17 cellular contexts compared by ENCODE assay signal in the genomic region with DNA sequence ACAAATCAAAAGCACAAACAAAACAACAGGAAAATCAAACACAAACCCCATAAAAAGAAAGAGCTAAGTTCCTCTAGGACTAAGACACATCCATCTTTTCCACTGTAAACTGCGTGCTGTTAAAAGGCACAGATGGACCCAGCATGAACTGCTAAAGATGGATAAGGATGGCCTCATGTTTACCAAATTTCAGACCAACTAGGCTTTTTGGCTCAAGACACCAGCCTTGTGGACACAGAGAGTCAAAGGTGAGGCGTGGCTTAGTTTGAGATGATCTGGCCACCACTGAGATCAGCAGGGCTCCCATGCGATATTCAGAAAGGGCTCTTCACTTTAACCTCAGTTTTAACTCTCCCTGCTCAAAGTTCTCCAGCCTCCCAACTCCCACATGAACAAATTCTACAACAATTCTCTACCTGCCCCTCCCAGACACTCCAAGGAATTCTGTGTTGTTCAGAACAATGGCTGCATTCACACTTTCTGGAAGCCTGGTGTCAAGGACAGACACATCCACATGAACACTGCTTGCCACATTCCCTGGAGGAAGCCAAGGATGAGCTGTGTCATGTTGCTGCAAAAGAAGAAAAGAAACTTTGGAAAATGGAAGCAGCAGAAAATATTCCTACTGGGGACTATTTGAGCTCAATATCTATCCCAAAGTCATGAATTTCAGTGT.
A peak's percentile ranks its signal among the peaks of the same experiment; 100 is the strongest.
DNase-seq lines count a peak whose midpoint lies in the region; ATAC-seq and TF ChIP-seq lines count a peak whose summit lies in the region.
"Had no signal": no experiment of that assay in that cellular context is flagged by ENCODE, and none has a peak within 500 bp of the region (broad histone marks: within the 10 kb centered on the region; RNA-seq: fewer than 3 reads in every experiment).

No MANE protein-coding gene starts in this region.

- no peak overlapping the region for H2BK12ac ChIP-seq in neuronal stem cell (ENCODE audit: low read length)

- no peaks in the 10 kb centered on the region for H3K4me1 ChIP-seq in breast epithelium
- peaks cover 2 to 4% of the 10 kb centered on the region in 2 donors for H3K4me1 ChIP-seq in neuronal stem cell (ENCODE audit: control insufficient read depth in 2 of 2, insufficient read depth in 1 of 2, low read depth in 1 of 2, low read length in 2 of 2)

- H3K4me3 Mint-ChIP-seq in MCF 10A (ENCODE audit: unreplicated experiment), result no peak overlapping the region
- H3K4me3 Mint-ChIP-seq in naive thymus-derived CD8-positive, alpha-beta T cell, result no peak overlapping the region
- H3K4me3 Mint-ChIP-seq: B cell; CD4-positive, alpha-beta memory T cell; H9 had no signal

- H3K27ac ChIP-seq in breast epithelium (peak overlapping the region; percentile 62 to 68), neuronal stem cell (replicated peaks; ENCODE audit: low read length) (no peak overlapping the region)
- H3K27ac ChIP-seq: 22Rv1 had no signal

- H3K9ac ChIP-seq in neuronal stem cell (ENCODE audit: low read depth, low read length, poor library complexity), result no peak overlapping the region

- H3K4me1 Mint-ChIP-seq in MCF 10A (ENCODE audit: insufficient read depth, unreplicated experiment), result peaks cover 5% of the 10 kb centered on the region
- peaks cover 0 to 4% (median 0%) of the 10 kb centered on the region in 4 donors for H3K4me1 Mint-ChIP-seq in naive thymus-derived CD8-positive, alpha-beta T cell
- H3K4me1 Mint-ChIP-seq: B cell; CD4-positive, alpha-beta memory T cell had no signal

- H3K14ac ChIP-seq in neuronal stem cell (ENCODE audit: low read length), result no peak overlapping the region

- WGBS in neuronal stem cell (ENCODE audit: extremely low coverage in 2 of 2, insufficient read length in 2 of 2, insufficient replicate concordance in 1 of 2), 2 donors, result no CpG with 5 or more reads among the region's 3 CpGs

- H3K36me3 ChIP-seq in breast epithelium (no peaks in the 10 kb centered on the region), neuronal stem cell (replicated peaks in 1 of 2; ENCODE audit: control insufficient read depth in 2 of 2, insufficient read depth in 2 of 2, low read length in 2 of 2) (no peaks in the 10 kb centered on the region)

- H3K27me3 ChIP-seq in breast epithelium, result no peaks in the 10 kb centered on the region
- no peaks in the 10 kb centered on the region for H3K27me3 ChIP-seq in neuronal stem cell (ENCODE audit: control insufficient read depth in 3 of 3, insufficient read depth in 3 of 3, low read depth in 1 of 3, low read length in 3 of 3)

- no peak overlapping the region for H2BK120ac ChIP-seq in neuronal stem cell (ENCODE audit: low read depth, low read length)

- TF ChIP-seq POLR2A in breast epithelium (IDR thresholded peaks at IDR 0.05), result no peak

- intact Hi-C loops in breast epithelium (cut with DNase I; ENCODE audit: low total_unique reads) (no loop called here), MCF 10A (cut with micrococcal nuclease) (no loop called here)

- H3K4me2 ChIP-seq in neuronal stem cell (ENCODE audit: insufficient read depth, low read length, poor library complexity, severe bottlenecking), result no peak overlapping the region

- no peak overlapping the region for H2BK5ac ChIP-seq in neuronal stem cell (ENCODE audit: low read length)

- BruUV-seq in MCF 10A (replicated peaks; lab: Mats Ljungman, UMichigan), result no TSS peak

- H3K23ac ChIP-seq in neuronal stem cell (ENCODE audit: low read depth, low read length, poor library complexity), result no peak overlapping the region

- peak overlapping the region; percentile 32 for H2AFZ ChIP-seq in neuronal stem cell (ENCODE audit: low read length)

- no peak overlapping the region for H2AK5ac ChIP-seq in neuronal stem cell (ENCODE audit: low read depth, low read length)

- CTCF ChIA-PET in MCF 10A (lab: Yijun Ruan, JAX), result interaction anchor here (0.8 to 1.0 kb wide), 2 partner anchors 171 to 687 kb away, joined by 3 read pairs; no protein-coding TSS in a partner anchor

- no peaks in the 10 kb centered on the region for H3K9me3 Mint-ChIP-seq in MCF 10A (ENCODE audit: unreplicated experiment)
- H3K9me3 Mint-ChIP-seq in naive thymus-derived CD8-positive, alpha-beta T cell, result peaks cover 0 to 2% (median 0%) of the 10 kb centered on the region in 9 donors
- H3K9me3 Mint-ChIP-seq: H9 had no signal

- no peaks in the 10 kb centered on the region for H3K27me3 Mint-ChIP-seq in MCF 10A (ENCODE audit: insufficient read depth, unreplicated experiment)
- peaks cover 0 to 8% (median 0%) of the 10 kb centered on the region in 5 donors for H3K27me3 Mint-ChIP-seq in naive thymus-derived CD8-positive, alpha-beta T cell

- no peak overlapping the region for H3K4ac ChIP-seq in neuronal stem cell (ENCODE audit: low read length)

- H3K4me3 ChIP-seq in breast epithelium (no peak overlapping the region), neuronal stem cell (ENCODE audit: low read length in 2 of 2) (no peak overlapping the region)

- no peak overlapping the region for H3K18ac ChIP-seq in neuronal stem cell (ENCODE audit: low read length)

- H3K27ac Mint-ChIP-seq in MCF 10A (ENCODE audit: low read depth, unreplicated experiment), result no peak overlapping the region
- H3K27ac Mint-ChIP-seq in naive thymus-derived CD8-positive, alpha-beta T cell, result no peak overlapping the region
- H3K27ac Mint-ChIP-seq: B cell; CD4-positive, alpha-beta memory T cell had no signal

- no peak overlapping the region for H4K8ac ChIP-seq in neuronal stem cell (ENCODE audit: low read depth, low read length)

- TF ChIP-seq CTCF in breast epithelium (IDR thresholded peaks at IDR 0.05), result no peak
- no peak for TF ChIP-seq CTCF in MCF 10A (IDR thresholded peaks at IDR 0.05; ENCODE audit: unreplicated experiment)

- no peak overlapping the region for H4K91ac ChIP-seq in neuronal stem cell (ENCODE audit: low read depth, low read length, poor library complexity)

- POLR2A ChIA-PET in MCF 10A (lab: Yijun Ruan, JAX), result no interaction called here
- POLR2A ChIA-PET in naive thymus-derived CD8-positive, alpha-beta T cell (lab: Charles Lee), result no interaction called here

- no peak overlapping the region for H2BK15ac ChIP-seq in neuronal stem cell (ENCODE audit: low read length)

- DNase-seq in breast epithelium (ENCODE audit: low spot score in 2 of 2) (peak in 1 of 2 donors; percentile 68), MCF 10A (ENCODE audit: unreplicated experiment) (no peak), islet precursor cell (peak; percentile 77), neuronal stem cell (ENCODE audit: low spot score) (no peak), glomerular visceral epithelial cell (ENCODE audit: extremely low spot score) (no peak), NCI-H1105 treated with DMSO at 0.1 percent for 48 hours (lab: John Stamatoyannopoulos, UW) (no peak)
- no peak for DNase-seq in naive thymus-derived CD8-positive, alpha-beta T cell
- DNase-seq: ACHN; CD4-positive, alpha-beta memory T cell; COR-L47; DND-41; GF-D8; GOT3; H9 had no signal

- H3K79me1 ChIP-seq in neuronal stem cell (ENCODE audit: low read depth, low read length), result no peaks in the 10 kb centered on the region

- H3K36me3 Mint-ChIP-seq in MCF 10A (ENCODE audit: insufficient read depth, unreplicated experiment), result no peaks in the 10 kb centered on the region
- no peaks in the 10 kb centered on the region for H3K36me3 Mint-ChIP-seq in naive thymus-derived CD8-positive, alpha-beta T cell
- H3K36me3 Mint-ChIP-seq: CD4-positive, alpha-beta memory T cell had no signal

- H3K9me3 ChIP-seq in breast epithelium (no peaks in the 10 kb centered on the region), neuronal stem cell (replicated peaks in 1 of 2; ENCODE audit: control insufficient read depth in 2 of 2, insufficient read depth in 1 of 2, low read depth in 1 of 2, low read length in 2 of 2) (no peaks in the 10 kb centered on the region)

- ATAC-seq in naive thymus-derived CD8-positive, alpha-beta T cell, result no peak
- ATAC-seq: HepG2 had no signal
